Comparison of ENCODE assay signal across 8 cellular contexts in genomic region chr10:102133373-102134195, GRCh38. TPM values are rescaled to one million over a fixed set of nuclear protein-coding genes. Genes with fewer than 3 reads are reported as not detected.
A peak's percentile ranks its signal among the peaks of the same experiment; 100 is the strongest.
DNase-seq lines count a peak whose midpoint lies in the region; ATAC-seq and TF ChIP-seq lines count a peak whose summit lies in the region.

No MANE protein-coding gene starts in this region.

- H3K27me3 ChIP-seq in Peyer's patch (no peaks in the 10 kb centered on the region), neutrophil (no peaks in the 10 kb centered on the region), thoracic aorta (replicated peaks; ENCODE audit: insufficient read depth) (no peaks in the 10 kb centered on the region)

- H3K4me3 ChIP-seq in Peyer's patch, result peak overlapping the region; percentile 59 to 80 (median 76)
- peak overlapping the region; percentile 87 to 99 for H3K4me3 ChIP-seq in neutrophil (ENCODE audit: low read depth in 1 of 2, low read length in 1 of 2)
- H3K4me3 ChIP-seq in thoracic aorta, result peak overlapping the region; percentile 89

- H3K9me3 ChIP-seq in Peyer's patch, result no peaks in the 10 kb centered on the region
- no peaks in the 10 kb centered on the region for H3K9me3 ChIP-seq in neutrophil
- no peaks in the 10 kb centered on the region for H3K9me3 ChIP-seq in thoracic aorta

- TF ChIP-seq CTCF in Peyer's patch (IDR thresholded peaks at IDR 0.05) (peak in 1 of 6 experiments; percentile 9), neutrophil (IDR thresholded peaks at IDR 0.05) (no peak), thoracic aorta (IDR thresholded peaks at IDR 0.05) (no peak)

- ATAC-seq in HG03025 (IDR thresholded peaks at IDR 0.05; ENCODE audit: low FRiP score, unreplicated experiment) (peak; percentile 5), thoracic aorta (ENCODE audit: insufficient number of reproducible peaks, low FRiP score, low read depth) (no peak), GM18868 (IDR thresholded peaks at IDR 0.05; ENCODE audit: unreplicated experiment) (no peak)

- peak overlapping the region; percentile 73 to 88 (median 86) for H3K27ac ChIP-seq in Peyer's patch
- H3K27ac ChIP-seq in neutrophil, result peak overlapping the region; percentile 84
- H3K27ac ChIP-seq in thoracic aorta, result peak overlapping the region; percentile 80 to 87

- TF ChIP-seq POLR2A in Peyer's patch (IDR thresholded peaks at IDR 0.05), result no peak

- H3K36me3 ChIP-seq in Peyer's patch (peaks cover 0 to 14% (median 0%) of the 10 kb centered on the region in 3 donors), neutrophil (peaks cover 6% of the 10 kb centered on the region), thoracic aorta (peaks cover 11% of the 10 kb centered on the region)

- peaks cover 0 to 30% (median 7%) of the 10 kb centered on the region in 4 donors for H3K4me1 ChIP-seq in Peyer's patch
- peaks cover 22 to 24% of the 10 kb centered on the region in 2 experiments for H3K4me1 ChIP-seq in neutrophil (ENCODE audit: control insufficient read depth in 1 of 2, insufficient read depth in 1 of 2, low read depth in 1 of 2, low read length in 1 of 2)
- peaks cover 9 to 26% of the 10 kb centered on the region in 2 donors for H3K4me1 ChIP-seq in thoracic aorta (ENCODE audit: control insufficient read depth in 1 of 2, low read depth in 2 of 2)

- DNase-seq in D341Med (ENCODE audit: low spot score) (peak; percentile 79), Peyer's patch (peak; percentile 58 to 76 (median 73)), glomerular visceral epithelial cell (ENCODE audit: extremely low spot score) (peak; percentile 72), thoracic aorta (ENCODE audit: low spot score) (peak; percentile 50)
- peak; percentile 77 for DNase-seq in activated naive CD4-positive, alpha-beta T cell treated with anti-CD3 and anti-CD28 coated beads, Interleukin-2, amount 50 U/mL, for 16 hours

RNA-seq across cellular contexts. Expression of gene PPRC1, which starts 0.7 kb away (rescaled TPM):
- total RNA-seq in Peyer's patch, result 10 to 100 TPM in 3 of 4 donors, 1 to 10 TPM in 1; 8.6 to 71.0 (median 24.0) TPM
- total RNA-seq in thoracic aorta, result 10 to 100 TPM; 18.0 to 56.4 TPM

RNA-seq across cellular contexts. Expression of gene LDB1, which starts 13.4 kb away (rescaled TPM):
- total RNA-seq in Peyer's patch (10 to 100 TPM; 19.6 to 67.7 (median 42.1) TPM), thoracic aorta (10 to 100 TPM; 49.3 to 49.8 TPM)

RNA-seq across cellular contexts. Expression of gene NOLC1, which starts 18.6 kb away (rescaled TPM):
- total RNA-seq in Peyer's patch (100 to 1,000 TPM in 1 of 4 donors, 10 to 100 TPM in 3; 19.0 to 149 (median 34.2) TPM), thoracic aorta (100 to 1,000 TPM in 1 of 2 donors, 10 to 100 TPM in 1; 34.1 to 104 TPM)
